31 cellular contexts compared by ENCODE assay signal in genomic region chr6:36073587-36073986, GRCh38. TPM values are rescaled to one million over a fixed set of nuclear protein-coding genes. Genes with fewer than 3 reads are reported as not detected.
A peak's percentile ranks its signal among the peaks of the same experiment; 100 is the strongest.
DNase-seq lines count a peak whose midpoint lies in the region; ATAC-seq and TF ChIP-seq lines count a peak whose summit lies in the region.
"Had no signal": no experiment of that assay in that cellular context is flagged by ENCODE, and none has a peak within 500 bp of the region (broad histone marks: within the 10 kb centered on the region; RNA-seq: fewer than 3 reads in every experiment).

No MANE protein-coding gene starts in this region.

- POLR2A ChIA-PET in HCT116 (lab: Charles Lee), result no interaction called here
- POLR2A ChIA-PET in naive thymus-derived CD8-positive, alpha-beta T cell (lab: Charles Lee), result no interaction called here

- no peak for DNase-seq in CD4-positive, CD25-positive, alpha-beta regulatory T cell
- DNase-seq in HCT116 (ENCODE audit: low read depth, low spot score) (no peak), T-helper 17 cell (no peak), NCI-H526 (lab: John Stamatoyannopoulos, UW) (no peak), esophagus muscularis mucosa (ENCODE audit: extremely low spot score) (no peak), colonic mucosa (no peak)
- no peak for DNase-seq in naive thymus-derived CD8-positive, alpha-beta T cell
- DNase-seq: activated CD4-positive, alpha-beta memory T cell treated with anti-CD3 and anti-CD28 coated beads, Interleukin-2, amount 10 ng/mL, durations not matched to agents 7 days and 5 days; activated CD4-positive, alpha-beta T cell treated with anti-CD3 and anti-CD28 coated beads for 1 hour; activated CD8-positive, alpha-beta memory T cell treated with anti-CD3 and anti-CD28 coated beads, Interleukin-2, amount 50 U/mL, for 4 hours; activated naive CD4-positive, alpha-beta T cell treated with Interleukin-2 at 50 U/mL for 16 hours; DMS79 treated with DMSO at 0.1 percent for 48 hours; foreskin melanocyte; GF-D8; GOT3; heart right ventricle; kidney; midbrain; MM.1S; naive B cell; NCI-H1436; NCI-H2081 treated with DMSO at 0.1 percent for 48 hours; NCI-H774; substantia nigra; upper lobe of left lung had no signal

- TF ChIP-seq POLR2A in HCT116 (IDR thresholded peaks at IDR 0.05; ENCODE audit: borderline replicate concordance, extremely low read depth, insufficient read depth, insufficient read length) (no peak), esophagus muscularis mucosa (IDR thresholded peaks at IDR 0.05; ENCODE audit: low read depth) (no peak)

- RAD21 ChIA-PET in HCT116 (lab: Charles Lee; ENCODE audit: low non-redundant PET in 1 of 2, low total read pairs in 2 of 2, uncharacterized antibody in 2 of 2, unreplicated experiment in 2 of 2), result no interaction called here

- peaks cover 10% of the 10 kb centered on the region for H3K36me3 Mint-ChIP-seq in CD4-positive, CD25-positive, alpha-beta regulatory T cell
- H3K36me3 Mint-ChIP-seq in T-helper 17 cell (ENCODE audit: low read depth), result peaks cover 5% of the 10 kb centered on the region
- H3K36me3 Mint-ChIP-seq in naive thymus-derived CD8-positive, alpha-beta T cell, result peaks cover 0 to 50% (median 3%) of the 10 kb centered on the region in 3 donors

- H2AFZ ChIP-seq in HCT116 (ENCODE audit: low read depth, low read length, poor library complexity, severe bottlenecking), result no peak overlapping the region

- peaks cover 26% of the 10 kb centered on the region for H3K79me2 ChIP-seq in HCT116 (ENCODE audit: insufficient read depth, low read length)

- H3K9me2 ChIP-seq in HCT116 (ENCODE audit: insufficient read depth), result no peaks in the 10 kb centered on the region

- no peaks in the 10 kb centered on the region for H3K27me3 ChIP-seq in CD4-positive, CD25-positive, alpha-beta regulatory T cell (ENCODE audit: control insufficient read depth, insufficient read depth, low read length)
- no peaks in the 10 kb centered on the region for H3K27me3 ChIP-seq in HCT116 (ENCODE audit: insufficient read depth, low read length)
- no peaks in the 10 kb centered on the region for H3K27me3 ChIP-seq in esophagus muscularis mucosa
- H3K27me3 ChIP-seq in colonic mucosa, result no peaks in the 10 kb centered on the region
- H3K27me3 ChIP-seq: heart right ventricle, upper lobe of left lung had no signal

- H3K4me1 Mint-ChIP-seq in CD4-positive, CD25-positive, alpha-beta regulatory T cell, result peaks cover 28 to 48% (median 34%) of the 10 kb centered on the region in 4 donors
- peaks cover 23% of the 10 kb centered on the region for H3K4me1 Mint-ChIP-seq in T-helper 17 cell
- peaks cover 6 to 36% (median 22%) of the 10 kb centered on the region in 4 donors for H3K4me1 Mint-ChIP-seq in naive thymus-derived CD8-positive, alpha-beta T cell

- no peak for TF ChIP-seq RAD21 in HCT116 (IDR thresholded peaks at IDR 0.05; ENCODE audit: low read depth)

- peak overlapping the region in 2 of 3 donors; percentile 3 to 38 for H3K27ac Mint-ChIP-seq in CD4-positive, CD25-positive, alpha-beta regulatory T cell
- peak overlapping the region; percentile 4 for H3K27ac Mint-ChIP-seq in T-helper 17 cell
- peak overlapping the region in 6 of 10 donors; percentile 1 to 47 (median 34) for H3K27ac Mint-ChIP-seq in naive thymus-derived CD8-positive, alpha-beta T cell
- H3K27ac Mint-ChIP-seq: activated CD4-positive, alpha-beta memory T cell treated with anti-CD3 and anti-CD28 coated beads, Interleukin-2, amount 10 ng/mL, durations not matched to agents 7 days and 5 days; stimulated activated memory B cell treated with anti-CD40 and anti-IgM and Interleukin-4, amounts not matched to agents 10 μg/mL and 1 μg/mL and 100 μg/mL, for 72 hours; T-helper 1 cell treated with Interleukin-12 subunit alpha and Interleukin-12 subunit beta and Interleukin-4 antibody, amounts not matched to agents 30 μg/mL and 1 μg/mL, for 36 hours had no signal

- H3K4me1 ChIP-seq in CD4-positive, CD25-positive, alpha-beta regulatory T cell (ENCODE audit: control insufficient read depth, insufficient read depth, low read length, poor library complexity, severe bottlenecking), result peaks cover 2% of the 10 kb centered on the region
- H3K4me1 ChIP-seq in HCT116 (ENCODE audit: control insufficient read depth in 1 of 2, insufficient read depth in 2 of 2, low read length in 2 of 2), result no peaks in the 10 kb centered on the region
- peaks cover 3 to 67% (median 55%) of the 10 kb centered on the region in 4 donors for H3K4me1 ChIP-seq in esophagus muscularis mucosa
- no peaks in the 10 kb centered on the region for H3K4me1 ChIP-seq in colonic mucosa

- BruUV-seq in HCT116 (replicated peaks; lab: Mats Ljungman, UMichigan), result no TSS peak

- H3K27ac ChIP-seq in CD4-positive, CD25-positive, alpha-beta regulatory T cell (ENCODE audit: insufficient read depth, low read length, poor library complexity, severe bottlenecking), result no peak overlapping the region
- H3K27ac ChIP-seq in HCT116 (ENCODE audit: low read depth, low read length), result no peak overlapping the region
- no peak overlapping the region for H3K27ac ChIP-seq in esophagus muscularis mucosa (replicated peaks in 1 of 4)
- H3K27ac ChIP-seq in colonic mucosa, result no peak overlapping the region
- H3K27ac ChIP-seq: coronary artery, heart right ventricle, upper lobe of left lung had no signal

- H4K20me1 ChIP-seq in HCT116 (ENCODE audit: insufficient read depth), result no peaks in the 10 kb centered on the region

- peaks cover 36% of the 10 kb centered on the region for H3K36me3 ChIP-seq in CD4-positive, CD25-positive, alpha-beta regulatory T cell (ENCODE audit: control insufficient read depth, insufficient read depth, low read length)
- no peaks in the 10 kb centered on the region for H3K36me3 ChIP-seq in HCT116 (ENCODE audit: control insufficient read depth in 1 of 2, insufficient read depth in 2 of 2, low read length in 2 of 2)
- peaks cover 0 to 25% (median 12%) of the 10 kb centered on the region in 4 donors for H3K36me3 ChIP-seq in esophagus muscularis mucosa
- no peaks in the 10 kb centered on the region for H3K36me3 ChIP-seq in colonic mucosa

- CTCF ChIA-PET in HCT116 (lab: Charles Lee), result interaction anchor here (0.9 to 1.3 kb wide), 4 partner anchors 20 to 46 kb away, joined by 3 to 4 read pairs (median 3); partner anchors contain the start of gene MAPK14

- H3K4me3 ChIP-seq in CD4-positive, CD25-positive, alpha-beta regulatory T cell (ENCODE audit: low read depth, low read length), result no peak overlapping the region
- H3K4me3 ChIP-seq in HCT116 (replicated peaks in 1 of 2; ENCODE audit: low read depth in 1 of 2, low read length in 2 of 2) (no peak overlapping the region), esophagus muscularis mucosa (no peak overlapping the region), colonic mucosa (no peak overlapping the region)
- H3K4me3 ChIP-seq: coronary artery, heart right ventricle, upper lobe of left lung had no signal

- intact Hi-C loops in HCT116 (cut with micrococcal nuclease) (no loop called here), esophagus muscularis mucosa (cut with DNase I) (no loop called here), colonic mucosa (cut with DNase I) (no loop called here)

- H3K9me3 ChIP-seq in CD4-positive, CD25-positive, alpha-beta regulatory T cell (ENCODE audit: control insufficient read depth in 2 of 2, low read length in 2 of 2), result no peaks in the 10 kb centered on the region
- H3K9me3 ChIP-seq in HCT116 (ENCODE audit: control insufficient read depth in 1 of 2, insufficient read depth in 1 of 2, low read depth in 1 of 2, low read length in 2 of 2) (no peaks in the 10 kb centered on the region), T-helper 17 cell (ENCODE audit: control insufficient read depth, low read length, poor library complexity, severe bottlenecking) (no peaks in the 10 kb centered on the region), esophagus muscularis mucosa (no peaks in the 10 kb centered on the region), colonic mucosa (no peaks in the 10 kb centered on the region)
- H3K9me3 ChIP-seq: heart right ventricle, upper lobe of left lung had no signal

- no peak overlapping the region for H3K9ac ChIP-seq in HCT116 (ENCODE audit: low read length)
- H3K9ac ChIP-seq in colonic mucosa (ENCODE audit: low read depth in 2 of 2, low read length in 2 of 2), result no peak overlapping the region

- no peaks in the 10 kb centered on the region for H3K9me3 Mint-ChIP-seq in CD4-positive, CD25-positive, alpha-beta regulatory T cell
- no peaks in the 10 kb centered on the region for H3K9me3 Mint-ChIP-seq in naive thymus-derived CD8-positive, alpha-beta T cell
- H3K9me3 Mint-ChIP-seq: activated CD4-positive, alpha-beta memory T cell treated with anti-CD3 and anti-CD28 coated beads, Interleukin-2, amount 10 ng/mL, durations not matched to agents 7 days and 5 days; naive B cell; stimulated activated memory B cell treated with anti-CD40 and anti-IgM and Interleukin-4, amounts not matched to agents 10 μg/mL and 1 μg/mL and 100 μg/mL, for 72 hours; T-helper 1 cell treated with Interleukin-12 subunit alpha and Interleukin-12 subunit beta and Interleukin-4 antibody, amounts not matched to agents 30 μg/mL and 1 μg/mL, for 36 hours had no signal

- ATAC-seq in CD4-positive, CD25-positive, alpha-beta regulatory T cell (ENCODE audit: low read depth in 2 of 2), result no peak
- no peak for ATAC-seq in HCT116
- no peak for ATAC-seq in T-helper 17 cell
- ATAC-seq in naive thymus-derived CD8-positive, alpha-beta T cell, result no peak
- ATAC-seq in GM19452 (IDR thresholded peaks at IDR 0.05; ENCODE audit: unreplicated experiment), result no peak
- ATAC-seq: heart right ventricle; stimulated activated memory B cell treated with anti-CD40 and anti-IgM and Interleukin-4, amounts not matched to agents 10 μg/mL and 1 μg/mL and 100 μg/mL, for 72 hours had no signal

- TF ChIP-seq CTCF in HCT116 (IDR thresholded peaks at IDR 0.05 in 2 of 3, conservative IDR thresholded peaks at IDR 0.05 in 1 of 3; ENCODE audit: borderline replicate concordance in 1 of 3, insufficient read depth in 1 of 3, low read depth in 2 of 3, low read length in 2 of 3) (peak in 2 of 3 experiments; percentile 25 to 32; a peak in 1 of 6 replicates), esophagus muscularis mucosa (IDR thresholded peaks at IDR 0.05) (no peak), colonic mucosa (IDR thresholded peaks at IDR 0.05) (no peak)

- no peak for TF ChIP-seq EP300 in esophagus muscularis mucosa (IDR thresholded peaks at IDR 0.05)

- H3K4me2 ChIP-seq in HCT116 (ENCODE audit: low read length), result no peak overlapping the region

- H3K27me3 Mint-ChIP-seq in CD4-positive, CD25-positive, alpha-beta regulatory T cell, result no peaks in the 10 kb centered on the region
- H3K27me3 Mint-ChIP-seq in T-helper 17 cell, result no peaks in the 10 kb centered on the region
- H3K27me3 Mint-ChIP-seq in naive thymus-derived CD8-positive, alpha-beta T cell, result no peaks in the 10 kb centered on the region
- H3K27me3 Mint-ChIP-seq: activated CD4-positive, alpha-beta memory T cell treated with anti-CD3 and anti-CD28 coated beads, Interleukin-2, amount 10 ng/mL, durations not matched to agents 7 days and 5 days; naive B cell; stimulated activated memory B cell treated with anti-CD40 and anti-IgM and Interleukin-4, amounts not matched to agents 10 μg/mL and 1 μg/mL and 100 μg/mL, for 72 hours had no signal

- H3K4me3 Mint-ChIP-seq in CD4-positive, CD25-positive, alpha-beta regulatory T cell, result no peak overlapping the region
- H3K4me3 Mint-ChIP-seq in T-helper 17 cell, result no peak overlapping the region
- no peak overlapping the region for H3K4me3 Mint-ChIP-seq in naive thymus-derived CD8-positive, alpha-beta T cell
- H3K4me3 Mint-ChIP-seq: activated CD4-positive, alpha-beta memory T cell treated with anti-CD3 and anti-CD28 coated beads, Interleukin-2, amount 10 ng/mL, durations not matched to agents 7 days and 5 days; naive B cell; stimulated activated memory B cell treated with anti-CD40 and anti-IgM and Interleukin-4, amounts not matched to agents 10 μg/mL and 1 μg/mL and 100 μg/mL, for 72 hours; T-helper 1 cell treated with Interleukin-12 subunit alpha and Interleukin-12 subunit beta and Interleukin-4 antibody, amounts not matched to agents 30 μg/mL and 1 μg/mL, for 36 hours had no signal

RNA-seq across cellular contexts. Expression of gene MAPK14, which starts 46.0 kb away (rescaled TPM):
- total RNA-seq in CD4-positive, CD25-positive, alpha-beta regulatory T cell, result 62.5 TPM
- polyA plus RNA-seq in CD4-positive, CD25-positive, alpha-beta regulatory T cell, result 10 to 100 TPM; 44.6 to 65.0 (median 53.7) TPM
- total RNA-seq in HCT116 (2021; ENCODE audit: unreplicated experiment), result 34.2 TPM
- polyA plus RNA-seq in HCT116 (2012), result 18.2 and 21.8 TPM in 2 replicates
- 10 to 100 TPM; 43.7 to 48.1 TPM for total RNA-seq in T-helper 17 cell
- 10 to 100 TPM; 51.5 to 56.5 TPM for total RNA-seq in naive thymus-derived CD8-positive, alpha-beta T cell
- polyA plus RNA-seq in naive thymus-derived CD8-positive, alpha-beta T cell, result 10 to 100 TPM; 38.1 to 52.9 (median 39.6) TPM
- total RNA-seq in esophagus muscularis mucosa, result 10 to 100 TPM; 53.2 to 70.7 (median 66.9) TPM
- total RNA-seq in colonic mucosa, result 10 to 100 TPM; 62.2 to 76.1 TPM

RNA-seq across cellular contexts. Expression of gene SLC26A8, which starts 49.1 kb away (rescaled TPM):
- total RNA-seq in CD4-positive, CD25-positive, alpha-beta regulatory T cell, result not detected
- not detected for polyA plus RNA-seq in CD4-positive, CD25-positive, alpha-beta regulatory T cell
- total RNA-seq in HCT116 (2021; ENCODE audit: unreplicated experiment) (not detected), T-helper 17 cell (under 1 TPM in 1 of 2 donors, not detected in 1; 0.37 TPM), esophagus muscularis mucosa (under 1 TPM in 2 of 4 donors, not detected in 2; under 0.01 to 0.17 TPM), colonic mucosa (under 1 TPM in 1 of 2 donors, not detected in 1; 0.27 TPM)
- polyA plus RNA-seq in HCT116 (2012), result not detected in 2 replicates
- total RNA-seq in naive thymus-derived CD8-positive, alpha-beta T cell, result not detected
- polyA plus RNA-seq in naive thymus-derived CD8-positive, alpha-beta T cell, result not detected
- total RNA-seq: activated CD4-positive, alpha-beta memory T cell treated with anti-CD3 and anti-CD28 coated beads, Interleukin-2, amount 10 ng/mL, durations not matched to agents 7 days and 5 days; SK-MEL-5 had no signal
- polyA plus RNA-seq: BJ had no signal

RNA-seq across cellular contexts. Expression of gene MAPK13, which starts 56.7 kb away (rescaled TPM):
- 68.7 TPM for total RNA-seq in CD4-positive, CD25-positive, alpha-beta regulatory T cell
- 10 to 100 TPM; 60.7 to 75.8 (median 69.8) TPM for polyA plus RNA-seq in CD4-positive, CD25-positive, alpha-beta regulatory T cell
- total RNA-seq in HCT116 (2021; ENCODE audit: unreplicated experiment), result 47.3 TPM
- polyA plus RNA-seq in HCT116 (2012), result 45.3 and 51.2 TPM in 2 replicates
- 10 to 100 TPM; 32.1 to 33.7 TPM for total RNA-seq in T-helper 17 cell
- total RNA-seq in naive thymus-derived CD8-positive, alpha-beta T cell, result 10 to 100 TPM; 38.7 to 41.8 TPM
- polyA plus RNA-seq in naive thymus-derived CD8-positive, alpha-beta T cell, result 10 to 100 TPM; 35.2 to 37.1 (median 35.7) TPM
- total RNA-seq in esophagus muscularis mucosa, result 1 to 10 TPM; 2.1 to 5.0 (median 4.5) TPM
- total RNA-seq in colonic mucosa, result 100 to 1,000 TPM; 166 to 186 TPM
- total RNA-seq: SK-MEL-5 had no signal

Comparison
In these comparisons a context has a peak if more than half of its experiments do, and no peak if none do; other contexts are left out.
1. CTCF ChIP-seq: peak in HCT116 (2 of 3); none in esophagus muscularis mucosa (0 of 3) and colonic mucosa (single experiment).
2. Peak in every context shown above with its lines, with median percentiles within 50 percentile points of each other: H3K27ac Mint-ChIP-seq.